1 cellular context compared by ENCODE assay signal in genomic region chr15:95550702-95551101, GRCh38.
TF ChIP-seq lines count a peak whose summit lies in the region.

No MANE protein-coding gene starts in this region.

TF ChIP-seq in HEK293, 187 proteins besides CTCF, POLR2A, EP300 and RAD21 (continued from another document):
- TF ChIP-seq REST (tag by site-specific recombination; IDR thresholded peaks at IDR 0.05), result no peak
- no peak for TF ChIP-seq SP7 (tag by site-specific recombination; IDR thresholded peaks at IDR 0.05)
- 0 out of 2 replicates have a peak, but pooled peaks have one; percentile 28 for TF ChIP-seq ATF2 (tag by site-specific recombination; IDR thresholded peaks at IDR 0.05; ENCODE audit: low read depth)
- no peak for TF ChIP-seq ZNF211 (tag by site-specific recombination; IDR thresholded peaks at IDR 0.05; ENCODE audit: low read depth)
